In genomic region chr7:98800996-98801395, GRCh38 we compare ENCODE assay signal across 3 cellular contexts.
TF ChIP-seq lines count a peak whose summit lies in the region.

No MANE protein-coding gene starts in this region.

TF ChIP-seq in HepG2, 621 proteins besides CTCF, POLR2A, EP300 and RAD21 (continued from another document):
- TF ChIP-seq ZNF280B (CRISPR knock-in tag; IDR thresholded peaks at IDR 0.05; ENCODE audit: borderline replicate concordance): no peak

TF ChIP-seq in HEK293, 187 proteins besides CTCF, POLR2A, EP300 and RAD21 (continued from another document):
- TF ChIP-seq SETDB1 (IDR thresholded peaks at IDR 0.05; ENCODE audit: insufficient read length, low read length) (peak; percentile 73), ZNF239 (tag by site-specific recombination; IDR thresholded peaks at IDR 0.05) (no peak)

TF ChIP-seq in neural cell, 6 proteins besides CTCF, POLR2A, EP300 and RAD21 (continued from another document):
- no peak for TF ChIP-seq REST (IDR thresholded peaks at IDR 0.05; ENCODE audit: borderline replicate concordance)
- TF ChIP-seq SMC3 (conservative IDR thresholded peaks at IDR 0.05; ENCODE audit: poor library complexity): no peak
- TF ChIP-seq MXI1 (conservative IDR thresholded peaks at IDR 0.05; ENCODE audit: poor library complexity, severe bottlenecking): no peak
TF ChIP-seq in neural cell: peak in this region for 0.
